8 cellular contexts compared by ENCODE assay signal in genomic region chrX:29662759-29663503, GRCh38.
DNase-seq lines count a peak whose midpoint lies in the region; ATAC-seq and TF ChIP-seq lines count a peak whose summit lies in the region.

No MANE protein-coding gene starts in this region.

- H2BK15ac ChIP-seq in mesendoderm (replicated peaks; ENCODE audit: low read depth) = no peak overlapping the region

- H3K4me1 ChIP-seq in adrenal gland (replicated peaks in 1 of 2) (no peaks in the 10 kb centered on the region), mesendoderm (ENCODE audit: control insufficient read depth, low read depth, low read length) (no peaks in the 10 kb centered on the region)

- H3K27ac ChIP-seq in adrenal gland = peak overlapping the region in 1 of 5 donors; percentile 31
- H3K27ac ChIP-seq in mesendoderm (ENCODE audit: low read depth, low read length) = no peak overlapping the region

- no peak overlapping the region for H4K5ac ChIP-seq in mesendoderm (ENCODE audit: low read length)

- H3K4me3 ChIP-seq in adrenal gland (no peak overlapping the region), mesendoderm (ENCODE audit: low read length) (no peak overlapping the region)

- no peak overlapping the region for H4K8ac ChIP-seq in mesendoderm (ENCODE audit: low read depth, low read length)

- no peak overlapping the region for H2AK5ac ChIP-seq in mesendoderm (ENCODE audit: low read length)

- no peak overlapping the region for H2BK120ac ChIP-seq in mesendoderm (ENCODE audit: low read depth, low read length)

- no peak overlapping the region for H3K56ac ChIP-seq in mesendoderm (ENCODE audit: low read length)

- H3K79me2 ChIP-seq in mesendoderm (ENCODE audit: control insufficient read depth, insufficient read depth, low read length) = no peaks in the 10 kb centered on the region

- peak; percentile 73 for ATAC-seq in GM18517 (IDR thresholded peaks at IDR 0.05; ENCODE audit: unreplicated experiment)
- peak; percentile 71 for ATAC-seq in HG03064 (IDR thresholded peaks at IDR 0.05; ENCODE audit: low read depth, unreplicated experiment)

- CTCF ChIA-PET in HEK293T (lab: Yijun Ruan, JAX) = no interaction called here

- intact Hi-C loops in adrenal gland (cut with DNase I) = no loop called here

- H3K9ac ChIP-seq in mesendoderm (ENCODE audit: low read length) = no peak overlapping the region

- H3K23ac ChIP-seq in mesendoderm (ENCODE audit: low read length) = no peak overlapping the region

- H3K9me3 ChIP-seq in adrenal gland (replicated peaks in 1 of 3) = no peaks in the 10 kb centered on the region

- H3K4me2 ChIP-seq in mesendoderm (ENCODE audit: low read length) = no peak overlapping the region

- DNase-seq in adrenal gland (peak in 5 of 7 donors; percentile 5 to 37 (median 22)), mesendoderm (peak; percentile 55), HEK293T (ENCODE audit: extremely low spot score) (no peak), GM19238 (ENCODE audit: insufficient read length, low spot score) (no peak), ureter (ENCODE audit: low spot score) (no peak)
- DNase-seq in activated naive CD4-positive, alpha-beta T cell treated with Interleukin-2 at 50 U/mL for 16 hours = no peak

- 21 to 35% (median 24%) methylated on average over 4 of the region's 4 CpGs for WGBS in adrenal gland, 4 donors
- WGBS in mesendoderm (ENCODE audit: extremely low coverage, insufficient coverage, low lambda C conversion rate) = no CpG with 5 or more reads among the region's 4 CpGs

- POLR2A ChIA-PET in HEK293T (lab: Yijun Ruan, JAX) = no interaction called here

- TF ChIP-seq CTCF in adrenal gland (IDR thresholded peaks at IDR 0.05) = no peak

- no peak overlapping the region for H3K18ac ChIP-seq in mesendoderm (ENCODE audit: low read length)

- H3K79me1 ChIP-seq in mesendoderm (ENCODE audit: low read length) = no peaks in the 10 kb centered on the region

- H3K36me3 ChIP-seq in adrenal gland (replicated peaks in 1 of 2) (no peaks in the 10 kb centered on the region), mesendoderm (ENCODE audit: control insufficient read depth, insufficient read depth, low read length) (no peaks in the 10 kb centered on the region)

- no peak for TF ChIP-seq POLR2A in adrenal gland (IDR thresholded peaks at IDR 0.05)

- no peak overlapping the region for H3K4ac ChIP-seq in mesendoderm (ENCODE audit: low read depth, low read length)

- H3K27me3 ChIP-seq in adrenal gland = no peaks in the 10 kb centered on the region
- H3K27me3 ChIP-seq in mesendoderm (ENCODE audit: insufficient read depth, low read length, poor library complexity) = no peaks in the 10 kb centered on the region

- no peak overlapping the region for H2BK5ac ChIP-seq in mesendoderm (ENCODE audit: low read length)

TF ChIP-seq in HEK293T, 16 proteins besides CTCF, POLR2A, EP300 and RAD21:
- TF ChIP-seq NFRKB (IDR thresholded peaks at IDR 0.05) = no peak
- no peak for TF ChIP-seq ARNT (IDR thresholded peaks at IDR 0.05)
- TF ChIP-seq HDGF (IDR thresholded peaks at IDR 0.05; ENCODE audit: borderline replicate concordance) = no peak
- TF ChIP-seq SP1 (IDR thresholded peaks at IDR 0.05) = no peak
- no peak for TF ChIP-seq ELF4 (IDR thresholded peaks at IDR 0.05)
- no peak for TF ChIP-seq FOXM1 (IDR thresholded peaks at IDR 0.05; ENCODE audit: borderline replicate concordance)
- TF ChIP-seq FOXA1 (IDR thresholded peaks at IDR 0.05) = no peak
- TF ChIP-seq CTBP1 (IDR thresholded peaks at IDR 0.05; ENCODE audit: borderline replicate concordance) = no peak
- TF ChIP-seq FOXK2 (IDR thresholded peaks at IDR 0.05) = no peak
- TF ChIP-seq TARDBP (IDR thresholded peaks at IDR 0.05) = no peak
- TF ChIP-seq SUZ12 (IDR thresholded peaks at IDR 0.05) = no peak
- no peak for TF ChIP-seq LEF1 (IDR thresholded peaks at IDR 0.05; ENCODE audit: borderline replicate concordance)
- no peak for TF ChIP-seq ZNF384 (IDR thresholded peaks at IDR 0.05)
- TF ChIP-seq BHLHE40 (IDR thresholded peaks at IDR 0.05; ENCODE audit: borderline replicate concordance) = no peak
- TF ChIP-seq, protein P1, sequence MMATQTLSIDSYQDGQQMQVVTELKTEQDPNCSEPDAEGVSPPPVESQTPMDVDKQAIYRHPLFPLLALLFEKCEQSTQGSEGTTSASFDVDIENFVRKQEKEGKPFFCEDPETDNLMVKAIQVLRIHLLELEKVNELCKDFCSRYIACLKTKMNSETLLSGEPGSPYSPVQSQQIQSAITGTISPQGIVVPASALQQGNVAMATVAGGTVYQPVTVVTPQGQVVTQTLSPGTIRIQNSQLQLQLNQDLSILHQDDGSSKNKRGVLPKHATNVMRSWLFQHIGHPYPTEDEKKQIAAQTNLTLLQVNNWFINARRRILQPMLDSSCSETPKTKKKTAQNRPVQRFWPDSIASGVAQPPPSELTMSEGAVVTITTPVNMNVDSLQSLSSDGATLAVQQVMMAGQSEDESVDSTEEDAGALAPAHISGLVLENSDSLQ (IDR thresholded peaks at IDR 0.05) = no peak
- no peak for TF ChIP-seq L3MBTL2 (conservative IDR thresholded peaks at IDR 0.05)

Comparison
In these comparisons a context has a peak if more than half of its experiments do, and no peak if none do; other contexts are left out.
1. DNase-seq: peak in adrenal gland (5 of 7) and mesendoderm (single experiment); none in HEK293T (single experiment), GM19238 (single experiment), activated naive CD4-positive, alpha-beta T cell treated with Interleukin-2 at 50 U/mL for 16 hours (single experiment) and ureter (single experiment).